In genomic region chr10:110730345-110731055, GRCh38 we compare ENCODE assay signal across 21 cellular contexts.
"Had no signal": no experiment of that assay in that cellular context is flagged by ENCODE, and none has a peak within 500 bp of the region (broad histone marks: within the 10 kb centered on the region; RNA-seq: fewer than 3 reads in every experiment).

No MANE protein-coding gene starts in this region.

- H3K27ac ChIP-seq: esophagus squamous epithelium, left lung, pancreas, sigmoid colon, stomach, thoracic aorta, transverse colon had no signal

- ATAC-seq: effector memory CD8-positive, alpha-beta T cell; left lung; pancreas had no signal

- H3K4me1 ChIP-seq: left lung, sigmoid colon, transverse colon had no signal

- DNase-seq: central memory CD4-positive, alpha-beta T cell; effector memory CD8-positive, alpha-beta T cell; esophagus squamous epithelium; foreskin fibroblast; hippocampal formation; kidney glomerular epithelial cell; left lung; mesenchymal stem cell; midbrain; naive B cell; occipital lobe; pancreas; sigmoid colon; small intestine; stimulated activated CD4-positive, alpha-beta T cell treated with anti-CD3 and anti-CD28 coated beads, Interleukin-12 subunit alpha, Interleukin-12 subunit beta, amount 100 ng/mL, for 4 hours; stimulated activated naive CD4-positive, alpha-beta T cell; stomach; substantia nigra; transverse colon had no signal

- H3K9me3 ChIP-seq: esophagus squamous epithelium, left lung, pancreas, sigmoid colon, stomach, thoracic aorta, transverse colon had no signal

- H3K4me3 ChIP-seq: esophagus squamous epithelium, left lung, lung, pancreas, sigmoid colon, stomach, thoracic aorta, transverse colon had no signal

- H3K36me3 ChIP-seq: esophagus squamous epithelium, left lung, pancreas, sigmoid colon, stomach, thoracic aorta, transverse colon had no signal

- H3K27me3 ChIP-seq: pancreas, sigmoid colon, transverse colon had no signal
